Comparison of ENCODE assay signal across 13 cellular contexts in the genomic region with DNA sequence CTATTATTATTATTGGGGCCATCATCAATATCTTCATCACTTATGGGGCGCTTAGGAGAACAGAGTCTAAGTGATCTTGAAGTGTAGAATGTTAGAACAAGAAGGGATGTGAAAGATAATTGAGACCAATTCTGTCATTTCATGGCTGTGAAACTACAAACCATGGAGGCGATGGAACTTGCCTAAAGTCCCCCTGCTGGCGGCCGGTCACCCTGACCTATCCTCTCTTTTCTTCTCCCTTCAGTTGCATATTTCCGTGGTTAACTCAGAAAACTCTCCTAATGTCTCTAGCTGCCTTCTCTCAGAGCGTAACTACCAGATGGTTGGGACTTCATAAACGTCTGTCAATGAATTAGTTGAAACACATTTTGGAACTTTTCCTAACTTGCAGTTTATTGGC. TPM values are rescaled to one million over a fixed set of nuclear protein-coding genes. Genes with fewer than 3 reads are reported as not detected.
DNase-seq lines count a peak whose midpoint lies in the region; ATAC-seq, FAIRE-seq and TF ChIP-seq lines count a peak whose summit lies in the region.
"Had no signal": no experiment of that assay in that cellular context is flagged by ENCODE, and none has a peak within 500 bp of the region (broad histone marks: within the 10 kb centered on the region; RNA-seq: fewer than 3 reads in every experiment).

No MANE protein-coding gene starts in this region.

- DNase-seq in AG08396 (ENCODE audit: low spot score), result peak; percentile 33
- DNase-seq in GM03348 (ENCODE audit: low spot score), result peak; percentile 16
- DNase-seq in NB4 (ENCODE audit: low read depth), result peak; percentile 25
- DNase-seq in epithelial cell of proximal tubule (ENCODE audit: low read depth), result no peak
- DNase-seq in GM12892 (ENCODE audit: insufficient read length), result no peak
- DNase-seq: DMS153; NCI-H1694; posterior cingulate gyrus; stimulated activated CD4-positive, alpha-beta T cell treated with anti-CD3 and anti-CD28 coated beads, Interleukin-4, amount 100 ng/mL, for 4 hours had no signal

- no peak overlapping the region for H3K4me3 ChIP-seq in NB4 (ENCODE audit: low read depth, low read length)
- no peak overlapping the region for H3K4me3 ChIP-seq in epithelial cell of proximal tubule (ENCODE audit: low read depth, low read length)

- no peak for FAIRE-seq in GM12892 (lab: Jason Lieb, UNC)

- TF ChIP-seq CTCF in NB4 (IDR thresholded peaks at IDR 0.05; ENCODE audit: low read depth, low read length) (peak; percentile 16), epithelial cell of proximal tubule (conservative IDR thresholded peaks at IDR 0.05; ENCODE audit: low read depth, low read length) (peak; percentile 36)

- no peak for ATAC-seq in HG03439 (IDR thresholded peaks at IDR 0.05; ENCODE audit: unreplicated experiment)
- ATAC-seq in GM19452 (IDR thresholded peaks at IDR 0.05; ENCODE audit: unreplicated experiment), result no peak
- ATAC-seq in GM19328 (IDR thresholded peaks at IDR 0.05; ENCODE audit: unreplicated experiment), result no peak

- no peak for TF ChIP-seq POLR2A in NB4 (IDR thresholded peaks at IDR 0.05; ENCODE audit: extremely low read depth, insufficient read length)
- no peak for TF ChIP-seq POLR2A in GM12892 (IDR thresholded peaks at IDR 0.05; ENCODE audit: low read depth, low read length)

RNA-seq across cellular contexts. Expression of a gene that starts 6.6 kb away (rescaled TPM):
- not detected in 2 replicates for total RNA-seq in epithelial cell of proximal tubule
- polyA plus RNA-seq in GM12892 (2012; ENCODE audit: missing spikeins), result not detected
- total RNA-seq: activated T-helper 2 cell treated with anti-CD3 and anti-CD28 coated beads, Interferon-gamma antibody, Interleukin-2, Interleukin-4, amounts not matched to agents 10 μg/mL and 5 μg/mL and 100 μg/mL, durations not matched to agents 14 hours and 24 hours and 36 hours had no signal

RNA-seq across cellular contexts. Expression of a gene that starts 34.9 kb away (rescaled TPM):
- total RNA-seq in epithelial cell of proximal tubule, result not detected in 2 replicates
- polyA plus RNA-seq in GM12892 (2012; ENCODE audit: missing spikeins), result not detected
- total RNA-seq: activated T-helper 2 cell treated with anti-CD3 and anti-CD28 coated beads, Interferon-gamma antibody, Interleukin-2, Interleukin-4, amounts not matched to agents 10 μg/mL and 5 μg/mL and 100 μg/mL, durations not matched to agents 14 hours and 24 hours and 36 hours had no signal

RNA-seq across cellular contexts. Expression of a gene that starts 53.6 kb away (rescaled TPM):
- not detected in 2 replicates for total RNA-seq in epithelial cell of proximal tubule
- polyA plus RNA-seq in GM12892 (2012; ENCODE audit: missing spikeins), result not detected
- total RNA-seq: activated T-helper 2 cell treated with anti-CD3 and anti-CD28 coated beads, Interferon-gamma antibody, Interleukin-2, Interleukin-4, amounts not matched to agents 10 μg/mL and 5 μg/mL and 100 μg/mL, durations not matched to agents 14 hours and 24 hours and 36 hours had no signal

Comparison
In these comparisons a context has a peak if more than half of its experiments do, and no peak if none do; other contexts are left out.
1. DNase-seq: peak in AG08396 (single experiment), GM03348 (single experiment) and NB4 (single experiment); none in epithelial cell of proximal tubule (single experiment) and GM12892 (single experiment).